Comparison of ENCODE assay signal across 12 cellular contexts in genomic region chr6:139334791-139335446, GRCh38. TPM values are rescaled to one million over a fixed set of nuclear protein-coding genes. Genes with fewer than 3 reads are reported as not detected.
A peak's percentile ranks its signal among the peaks of the same experiment; 100 is the strongest.
DNase-seq lines count a peak whose midpoint lies in the region; ATAC-seq, FAIRE-seq and TF ChIP-seq lines count a peak whose summit lies in the region.
"Had no signal": no experiment of that assay in that cellular context is flagged by ENCODE, and none has a peak within 500 bp of the region (broad histone marks: within the 10 kb centered on the region; RNA-seq: fewer than 3 reads in every experiment).

No MANE protein-coding gene starts in this region.

- H3K9ac ChIP-seq in astrocyte (ENCODE audit: low read length): peak overlapping the region; percentile 48

- H3K27me3 ChIP-seq in astrocyte (ENCODE audit: insufficient read depth, low read length) (no peaks in the 10 kb centered on the region), left ventricle myocardium inferior (ENCODE audit: low read depth) (no peaks in the 10 kb centered on the region), spleen (replicated peaks in 1 of 7) (no peaks in the 10 kb centered on the region)

- no peak for TF ChIP-seq POLR2A in spleen (IDR thresholded peaks at IDR 0.05)

- no peak for ATAC-seq in HG03565 (IDR thresholded peaks at IDR 0.05; ENCODE audit: unreplicated experiment)
- ATAC-seq: GM23338 had no signal

- H4K20me1 ChIP-seq in astrocyte (ENCODE audit: insufficient read depth, low read length): no peaks in the 10 kb centered on the region

- H3K4me2 ChIP-seq in astrocyte (ENCODE audit: low read length): peak overlapping the region; percentile 57
- H3K4me2 ChIP-seq: GM23338 had no signal

- no peaks in the 10 kb centered on the region for H3K9me3 Mint-ChIP-seq in HFFc6
- peaks cover 1% of the 10 kb centered on the region for H3K9me3 Mint-ChIP-seq in astrocyte (ENCODE audit: unreplicated experiment)
- no peaks in the 10 kb centered on the region for H3K9me3 Mint-ChIP-seq in osteocyte (ENCODE audit: unreplicated experiment)
- H3K9me3 Mint-ChIP-seq in nephron progenitor cell: peaks cover 8% of the 10 kb centered on the region
- H3K9me3 Mint-ChIP-seq: GM23338, IgD-negative memory B cell had no signal

- H3K27me3 Mint-ChIP-seq in HFFc6 (ENCODE audit: insufficient read depth) (no peaks in the 10 kb centered on the region), astrocyte (ENCODE audit: low read depth, unreplicated experiment) (no peaks in the 10 kb centered on the region), osteocyte (ENCODE audit: unreplicated experiment) (no peaks in the 10 kb centered on the region), nephron progenitor cell (ENCODE audit: low read depth, poor library complexity) (no peaks in the 10 kb centered on the region)
- H3K27me3 Mint-ChIP-seq: IgD-negative memory B cell had no signal

- no peaks in the 10 kb centered on the region for H3K79me2 ChIP-seq in astrocyte (ENCODE audit: insufficient read depth, low read length)

- no peaks in the 10 kb centered on the region for H3K9me3 ChIP-seq in astrocyte (ENCODE audit: insufficient read depth, low read depth, low read length)
- no peaks in the 10 kb centered on the region for H3K9me3 ChIP-seq in left ventricle myocardium inferior (replicated peaks)
- no peaks in the 10 kb centered on the region for H3K9me3 ChIP-seq in spleen

- H3K4me1 ChIP-seq in astrocyte (ENCODE audit: insufficient read depth, low read length) (peaks cover 14% of the 10 kb centered on the region), left ventricle myocardium inferior (peaks cover 7% of the 10 kb centered on the region), spleen (peaks cover 0 to 55% (median 12%) of the 10 kb centered on the region in 6 donors)

- H3K36me3 Mint-ChIP-seq in HFFc6 (ENCODE audit: low read depth): no peaks in the 10 kb centered on the region
- H3K36me3 Mint-ChIP-seq in astrocyte (ENCODE audit: low read depth, unreplicated experiment): no peaks in the 10 kb centered on the region
- no peaks in the 10 kb centered on the region for H3K36me3 Mint-ChIP-seq in osteocyte (ENCODE audit: unreplicated experiment)
- no peaks in the 10 kb centered on the region for H3K36me3 Mint-ChIP-seq in nephron progenitor cell (ENCODE audit: low read depth)

- FAIRE-seq in astrocyte (lab: Jason Lieb, UNC): peak; percentile 97

- DNase-seq in HFFc6 (peak; percentile 85), astrocyte (ENCODE audit: low read depth) (peak; percentile 97), left ventricle myocardium inferior (no peak), spleen (no peak), KBM-7 (no peak), osteocyte (ENCODE audit: extremely low spot score, unreplicated experiment) (no peak), nephron progenitor cell (no peak)
- DNase-seq: activated gamma-delta T cell treated with Interleukin-2 at 50 U/mL for 16 hours; stimulated activated CD4-positive, alpha-beta T cell treated with anti-CD3 and anti-CD28 coated beads, Interleukin-4, amount 100 ng/mL, for 24 hours had no signal

- H3K4me3 ChIP-seq in astrocyte (ENCODE audit: insufficient read depth, low read depth, low read length) (peak overlapping the region; percentile 22), left ventricle myocardium inferior (no peak overlapping the region), spleen (no peak overlapping the region)
- H3K4me3 ChIP-seq: GM23338 had no signal

- H3K4me3 Mint-ChIP-seq in HFFc6 (peak overlapping the region; percentile 28), astrocyte (ENCODE audit: unreplicated experiment) (no peak overlapping the region), osteocyte (ENCODE audit: unreplicated experiment) (no peak overlapping the region), nephron progenitor cell (no peak overlapping the region)
- H3K4me3 Mint-ChIP-seq: GM23338 had no signal

- intact Hi-C loops in left ventricle myocardium inferior (cut with micrococcal nuclease) (no loop called here), spleen (cut with DNase I; ENCODE audit: low total_unique reads) (no loop called here)

- H3K4me1 Mint-ChIP-seq in HFFc6 (ENCODE audit: low read depth) (peaks cover 29% of the 10 kb centered on the region), astrocyte (ENCODE audit: low read depth, unreplicated experiment) (peaks cover 12% of the 10 kb centered on the region), osteocyte (ENCODE audit: unreplicated experiment) (no peaks in the 10 kb centered on the region), nephron progenitor cell (no peaks in the 10 kb centered on the region)

- in situ Hi-C loops in KBM-7 (cut with MboI; ENCODE audit: low pct_unique_long_range_greater_than_20kb, low sequenced_read_pairs): no loop called here

- TF ChIP-seq CTCF in HFFc6 (IDR thresholded peaks at IDR 0.05): no peak
- no peak for TF ChIP-seq CTCF in astrocyte (IDR thresholded peaks at IDR 0.05; ENCODE audit: insufficient read depth, low read depth, low read length)
- no peak for TF ChIP-seq CTCF in left ventricle myocardium inferior (IDR thresholded peaks at IDR 0.05; ENCODE audit: borderline replicate concordance)
- no peak for TF ChIP-seq CTCF in spleen (IDR thresholded peaks at IDR 0.05 in 8 of 11, conservative IDR thresholded peaks at IDR 0.05 in 3 of 11)
- TF ChIP-seq CTCF in osteocyte (IDR thresholded peaks at IDR 0.05): no peak
- TF ChIP-seq CTCF in nephron progenitor cell (IDR thresholded peaks at IDR 0.05): no peak

- H2AFZ ChIP-seq in astrocyte (ENCODE audit: low read depth, low read length): peak overlapping the region; percentile 53
- H2AFZ ChIP-seq: GM23338 had no signal

- WGBS in spleen, 5 donors: 57 to 77% (median 70%) methylated on average over 5 of the region's 5 CpGs

- H3K36me3 ChIP-seq in astrocyte (ENCODE audit: insufficient read depth, low read length): no peaks in the 10 kb centered on the region
- H3K36me3 ChIP-seq in left ventricle myocardium inferior: no peaks in the 10 kb centered on the region
- H3K36me3 ChIP-seq in spleen: no peaks in the 10 kb centered on the region

- H3K27ac ChIP-seq in astrocyte (ENCODE audit: low read depth, low read length) (peak overlapping the region; percentile 75), left ventricle myocardium inferior (replicated peaks) (peak overlapping the region; percentile 64), spleen (peak overlapping the region in 6 of 8 donors; percentile 8 to 81 (median 66))

- peak overlapping the region; percentile 86 for H3K27ac Mint-ChIP-seq in HFFc6
- H3K27ac Mint-ChIP-seq in astrocyte (ENCODE audit: unreplicated experiment): peak overlapping the region; percentile 34
- no peak overlapping the region for H3K27ac Mint-ChIP-seq in osteocyte (ENCODE audit: unreplicated experiment)
- no peak overlapping the region for H3K27ac Mint-ChIP-seq in nephron progenitor cell
- H3K27ac Mint-ChIP-seq: GM23338 had no signal

RNA-seq across cellular contexts. Expression of gene CITED2, which starts 39.5 kb away (rescaled TPM):
- 1,000 to 10,000 TPM; 1,147 to 1,717 (median 1,616) TPM for total RNA-seq in HFFc6 (2021; fragmentation: NEBNext Ultra II Directional; extraction: Animal tissue kit (Norgen Biotek cat#: 25700))
- total RNA-seq in astrocyte (348 and 449 TPM in 2 replicates), left ventricle myocardium inferior (105 TPM), spleen (100 to 1,000 TPM in 6 of 7 donors, 10 to 100 TPM in 1; 63.5 to 213 (median 172) TPM), osteocyte (417 and 421 TPM in 2 replicates)
- 10 to 100 TPM; 12.9 to 34.6 (median 19.9) TPM for polyA plus RNA-seq in spleen

RNA-seq across cellular contexts. Expression of gene TXLNB, which starts 43.1 kb away (rescaled TPM):
- total RNA-seq in HFFc6 (2021; fragmentation: NEBNext Ultra II Directional; extraction: Animal tissue kit (Norgen Biotek cat#: 25700)): under 1 TPM in 1 of 6 experiments, not detected in 5; 0.07 TPM
- total RNA-seq in astrocyte (0.57 and 0.58 TPM in 2 replicates), left ventricle myocardium inferior (137 TPM), spleen (1 to 10 TPM; 2.4 to 6.6 (median 3.6) TPM), osteocyte (0.08 TPM in 1 of 2 replicates, not detected in the other)
- 1 to 10 TPM; 1.2 to 2.2 (median 1.3) TPM for polyA plus RNA-seq in spleen

Comparison
In these comparisons a context has a peak if more than half of its experiments do, and no peak if none do; other contexts are left out.
1. DNase-seq: peak in HFFc6 (single experiment) and astrocyte (single experiment); none in left ventricle myocardium inferior (single experiment), spleen (single experiment), KBM-7 (single experiment), osteocyte (single experiment) and nephron progenitor cell (single experiment).
2. H3K27ac Mint-ChIP-seq: peak in HFFc6 (single experiment) and astrocyte (single experiment); none in osteocyte (single experiment) and nephron progenitor cell (single experiment).
3. RNA of gene TXLNB, which starts 43.1 kb away (total RNA-seq): 137 TPM in left ventricle myocardium inferior (single experiment); 2.4 to 6.6 TPM in spleen, 0.57 to 0.58 TPM in astrocyte, 0.07 TPM in HFFc6 and 0.08 TPM in osteocyte; every median in the first group is over 10 times any median in the second.
4. Peak in every context shown above with its lines, with median percentiles within 50 percentile points of each other: H3K27ac ChIP-seq.